ENCODE assay signal across 29 cellular contexts in the genomic region with DNA sequence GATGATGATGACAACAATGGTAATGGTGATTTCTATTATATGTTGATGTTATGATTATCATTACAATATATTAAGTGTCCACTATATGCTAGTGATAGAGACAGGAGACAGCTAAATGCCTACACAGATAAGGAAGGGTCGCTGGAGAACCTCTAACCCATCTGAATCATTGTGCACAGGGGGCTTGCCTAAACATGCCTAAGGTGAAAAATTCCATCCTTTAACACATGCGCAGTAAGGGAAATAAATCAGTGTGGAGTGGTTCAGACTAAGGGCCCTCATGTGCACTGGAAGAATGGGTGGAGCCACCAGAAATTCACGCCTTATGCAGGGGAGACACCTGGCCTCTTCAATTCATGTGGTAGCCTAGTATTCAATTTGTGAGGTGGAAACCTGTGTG.
"Had no signal": no experiment of that assay in that cellular context is flagged by ENCODE, and none has a peak within 500 bp of the region (broad histone marks: within the 10 kb centered on the region; RNA-seq: fewer than 3 reads in every experiment).

No MANE protein-coding gene starts in this region.

- H3K4me1 ChIP-seq: adrenal gland, body of pancreas, gastroesophageal sphincter, heart right ventricle had no signal

- H3K27ac ChIP-seq: adrenal gland, body of pancreas, coronary artery, dorsolateral prefrontal cortex, esophagus muscularis mucosa, gastroesophageal sphincter, heart right ventricle, hepatocyte had no signal

- DNase-seq: activated CD4-positive, alpha-beta memory T cell treated with anti-CD3 and anti-CD28 coated beads for 36 hours; activated CD4-positive, alpha-beta T cell treated with anti-CD3 and anti-CD28 coated beads for 36 hours; activated CD4-positive, alpha-beta T cell treated with anti-CD3 and anti-CD28 coated beads, Interleukin-2, amount 10 ng/mL, durations not matched to agents 24 days and 14 days; activated CD4-positive, CD25-positive, alpha-beta regulatory T cell; activated CD4-positive, CD25-positive, alpha-beta regulatory T cell treated with anti-CD3 and anti-CD28 coated beads, Interleukin-2, amount 50 U/mL, for 72 hours; activated CD8-positive, alpha-beta memory T cell treated with anti-CD3 and anti-CD28 coated beads, Interleukin-2, amount 10 ng/mL, durations not matched to agents 7 days and 5 days; activated CD8-positive, alpha-beta memory T cell treated with anti-CD3 and anti-CD28 coated beads, Interleukin-2, amount 50 U/mL, for 4 hours; activated CD8-positive, alpha-beta T cell treated with anti-CD3 and anti-CD28 coated beads, Interleukin-2, amount 10 ng/mL, durations not matched to agents 7 days and 5 days; activated effector memory CD4-positive, alpha-beta T cell treated with anti-CD3 and anti-CD28 coated beads, Interleukin-2, amount 50 U/mL, for 16 hours; activated naive CD4-positive, alpha-beta T cell treated with anti-CD3 and anti-CD28 coated beads for 36 hours; activated naive CD8-positive, alpha-beta T cell treated with anti-CD3 and anti-CD28 coated beads for 36 hours; activated naive CD8-positive, alpha-beta T cell treated with anti-CD3 and anti-CD28 coated beads, Interleukin-2, amount 50 U/mL, for 24 hours; activated T-cell treated with anti-CD3 and anti-CD28 coated beads, Interleukin-2, amount 50 U/mL, for 1 hour; activated T-cell treated with anti-CD3 and anti-CD28 coated beads, Interleukin-2, amount 50 U/mL, for 48 hours; adrenal gland; amygdala; aorta; body of pancreas; dorsolateral prefrontal cortex; effector memory CD4-positive, alpha-beta T cell; endodermal cell; erythroblast; foreskin melanocyte; heart right ventricle; T-helper 2 cell had no signal

- ATAC-seq: activated CD4-positive, alpha-beta T cell treated with anti-CD3 and anti-CD28 coated beads for 36 hours; activated CD8-positive, alpha-beta memory T cell treated with anti-CD3 and anti-CD28 coated beads, Interleukin-2, amount 10 ng/mL, durations not matched to agents 7 days and 5 days; activated CD8-positive, alpha-beta T cell treated with anti-CD3 and anti-CD28 coated beads, Interleukin-2, amount 10 ng/mL, durations not matched to agents 7 days and 5 days; activated naive CD8-positive, alpha-beta T cell treated with anti-CD3 and anti-CD28 coated beads, Interleukin-2, amount 50 U/mL, for 24 hours; body of pancreas; gastroesophageal sphincter; heart right ventricle had no signal

- H3K27me3 ChIP-seq: adrenal gland, body of pancreas, esophagus muscularis mucosa, gastroesophageal sphincter, heart right ventricle, hepatocyte had no signal
